Comparison of ENCODE assay signal across 20 cellular contexts in the genomic region with DNA sequence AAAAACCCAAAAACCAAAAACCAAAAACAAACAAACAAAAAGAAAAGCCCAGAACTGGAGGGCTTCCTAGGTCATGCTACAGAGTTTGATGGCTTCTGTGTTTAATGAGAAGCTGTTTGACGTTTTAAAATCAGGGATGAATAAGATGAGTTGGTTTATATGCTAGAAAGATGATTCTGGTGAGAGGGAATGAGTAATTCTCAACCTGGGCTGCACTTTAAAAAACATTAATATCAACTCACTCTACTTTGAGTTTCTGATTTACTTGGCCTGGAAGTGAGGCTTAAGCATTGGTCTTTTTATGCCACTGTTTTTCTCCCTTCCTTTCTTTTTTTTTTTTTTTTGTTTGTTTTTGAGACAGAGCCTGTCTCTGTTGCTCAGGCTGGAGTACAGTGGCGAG. TPM values are rescaled to one million over a fixed set of nuclear protein-coding genes. Genes with fewer than 3 reads are reported as not detected.
"Had no signal": no experiment of that assay in that cellular context is flagged by ENCODE, and none has a peak within 500 bp of the region (broad histone marks: within the 10 kb centered on the region; RNA-seq: fewer than 3 reads in every experiment).

No MANE protein-coding gene starts in this region.

- FAIRE-seq: RCC 7860 had no signal

- H3K27me3 ChIP-seq: SJSA1 had no signal

- H3K27ac ChIP-seq: SJSA1, SK-N-MC had no signal

- H3K4me3 ChIP-seq: SJSA1, SK-N-MC had no signal

- H3K36me3 ChIP-seq: SJSA1 had no signal

- DNase-seq: Karpas-422, KG1, NCI-H1092 treated with DMSO at 0.1 percent for 48 hours, NCI-H1436, NCI-H187, NCI-H2029, NCI-H2081 treated with DMSO at 0.1 percent for 48 hours, NCI-H2171, NCI-H226, NCI-H446, NCI-H510A, NCI-H524 treated with DMSO at 0.1 percent for 48 hours, NCI-H69, NCI-H774, Right ventricle myocardium superior, SIG-M5 had no signal

- H3K9me3 ChIP-seq: SJSA1 had no signal

RNA-seq across cellular contexts. Expression of gene RGS9, which starts 5.1 kb away (rescaled TPM):
- total RNA-seq: HT-29 had no signal
